In the genomic region with DNA sequence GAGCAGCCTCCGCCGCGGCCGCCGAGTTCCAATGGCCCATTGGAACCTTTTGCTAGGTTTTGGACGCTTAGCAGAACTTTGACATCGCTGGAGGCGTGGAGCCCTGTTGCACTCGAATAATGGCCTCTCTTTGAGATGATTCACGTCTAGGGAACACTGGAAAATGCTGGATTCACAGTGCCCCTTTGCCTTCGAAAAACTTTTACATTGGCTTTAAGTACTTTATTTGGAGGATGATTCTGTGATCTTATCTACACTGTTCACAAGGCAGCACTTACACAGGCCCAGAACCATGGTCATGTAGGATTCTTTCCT, we compare ENCODE assay signal across 8 cellular contexts. TPM values are rescaled to one million over a fixed set of nuclear protein-coding genes. Genes with fewer than 3 reads are reported as not detected.
A peak's percentile ranks its signal among the peaks of the same experiment; 100 is the strongest.
DNase-seq lines count a peak whose midpoint lies in the region; ATAC-seq and TF ChIP-seq lines count a peak whose summit lies in the region.

No MANE protein-coding gene starts in this region.

- H3K27me3 Mint-ChIP-seq in IgD-negative memory B cell, result peaks cover 33% of the 10 kb centered on the region

- CTCF ChIA-PET in AG04450 (lab: Charles Lee), result interaction anchor here (1.0 kb wide), 1 partner anchor 308 kb away, joined by 4 read pairs; no protein-coding TSS in a partner anchor

- DNase-seq in AG04450 (ENCODE audit: low read depth, low spot score) (no peak), ureter (ENCODE audit: low spot score) (no peak), GM13976 (ENCODE audit: low spot score) (no peak)

- peaks cover 0 to 2% (median 0%) of the 10 kb centered on the region in 3 donors for H3K9me3 Mint-ChIP-seq in IgD-negative memory B cell

- H3K36me3 ChIP-seq in ectodermal cell (ENCODE audit: control insufficient read depth, insufficient read depth, low read length) (no peaks in the 10 kb centered on the region), muscle layer of duodenum (ENCODE audit: control insufficient read depth in 1 of 2, insufficient read depth in 2 of 2, low read length in 2 of 2) (no peaks in the 10 kb centered on the region)

- H3K27ac Mint-ChIP-seq in IgD-negative memory B cell, result no peak overlapping the region

- H3K9me3 ChIP-seq in AG04450 (ENCODE audit: control insufficient read depth, insufficient read depth, low read length), result no peaks in the 10 kb centered on the region; the same call in 1 of the 2 replicates
- no peaks in the 10 kb centered on the region for H3K9me3 ChIP-seq in ectodermal cell (ENCODE audit: control insufficient read depth, low read length)
- H3K9me3 ChIP-seq in muscle layer of duodenum (ENCODE audit: control insufficient read depth in 1 of 2, low read length in 2 of 2), result no peaks in the 10 kb centered on the region

- H3K27ac ChIP-seq in AG04450 (ENCODE audit: low read depth, low read length) (peak overlapping the region; percentile 48), ectodermal cell (ENCODE audit: insufficient read depth, low read depth, low read length, poor library complexity, severe bottlenecking) (no peak overlapping the region), muscle layer of duodenum (ENCODE audit: low read length) (peak overlapping the region; percentile 88)

- POLR2A ChIA-PET in AG04450 (lab: Yijun Ruan, JAX), result interaction anchor here (0.6 kb wide), 1 partner anchor 190 kb away, joined by 6 read pairs; no protein-coding TSS in a partner anchor

- H3K4me3 ChIP-seq in AG04450 (ENCODE audit: low read depth, low read length), result peak overlapping the region; percentile 83
- H3K4me3 ChIP-seq in ectodermal cell (ENCODE audit: insufficient read depth, low read depth, low read length), result peak overlapping the region; percentile 53
- H3K4me3 ChIP-seq in muscle layer of duodenum (ENCODE audit: low read depth in 1 of 2, low read length in 2 of 2), result peak overlapping the region; percentile 78 to 89

- peaks cover 7 to 9% (median 7%) of the 10 kb centered on the region in 3 donors for H3K4me1 Mint-ChIP-seq in IgD-negative memory B cell

- H3K4me1 ChIP-seq in ectodermal cell (ENCODE audit: control insufficient read depth, insufficient read depth, low read length), result peaks cover 6% of the 10 kb centered on the region
- peaks cover 6 to 7% of the 10 kb centered on the region in 2 donors for H3K4me1 ChIP-seq in muscle layer of duodenum (ENCODE audit: control insufficient read depth in 1 of 2, insufficient read depth in 2 of 2, low read length in 2 of 2)

- H3K4me3 Mint-ChIP-seq in IgD-negative memory B cell, result peak overlapping the region; percentile 2 to 75 (median 60)

- WGBS in ectodermal cell, 2 experiments, result 2% methylated on average over 11 of the region's 11 CpGs

- ATAC-seq in GM18907 (IDR thresholded peaks at IDR 0.05; ENCODE audit: unreplicated experiment), result no peak
- ATAC-seq in HG02970 (IDR thresholded peaks at IDR 0.05; ENCODE audit: low FRiP score, unreplicated experiment), result no peak

- in situ Hi-C loops in GM13976 (cut with MboI; ENCODE audit: low sequenced_read_pairs, unreplicated experiment), result no loop called here

- no peak for TF ChIP-seq CTCF in AG04450 (IDR thresholded peaks at IDR 0.05; ENCODE audit: low read depth, low read length)
- no peak for TF ChIP-seq CTCF in GM13976 (IDR thresholded peaks at IDR 0.05; ENCODE audit: borderline replicate concordance, control extremely low read depth, extremely low read depth, insufficient read depth, missing control alignments)

- H3K27me3 ChIP-seq in AG04450 (ENCODE audit: control insufficient read depth, insufficient read depth, low read length) (no peaks in the 10 kb centered on the region), ectodermal cell (ENCODE audit: control insufficient read depth, insufficient read depth, low read length, poor library complexity, severe bottlenecking) (peaks cover 67% of the 10 kb centered on the region), muscle layer of duodenum (ENCODE audit: low read depth, low read length) (no peaks in the 10 kb centered on the region)

- no peaks in the 10 kb centered on the region for H3K36me3 Mint-ChIP-seq in IgD-negative memory B cell

RNA-seq across cellular contexts. Expression of a gene that starts 0.5 kb away (rescaled TPM):
- polyA plus RNA-seq in AG04450 (2011; rRNA removed), result 52.0 and 56.0 TPM in 2 replicates
- polyA minus RNA-seq in AG04450 (2011; rRNA and poly(A)+ RNA removed), result 38.4 and 45.8 TPM in 2 replicates
- not detected for polyA plus RNA-seq in IgD-negative memory B cell
- polyA plus RNA-seq in ectodermal cell (2013, experiment 1 of 4), result 0.39 TPM
- polyA plus RNA-seq in ectodermal cell (2013, experiment 2 of 4), result 0.27 TPM
- 0.85 TPM for polyA plus RNA-seq in ectodermal cell (2013, experiment 3 of 4)
- polyA plus RNA-seq in ectodermal cell (2013, experiment 4 of 4), result 1.1 TPM
- 39.2 TPM for total RNA-seq in ureter

RNA-seq across cellular contexts. Expression of a gene that starts 52.0 kb away (rescaled TPM):
- polyA plus RNA-seq in AG04450 (2011; rRNA removed) (2.7 and 3.4 TPM in 2 replicates), IgD-negative memory B cell (not detected)
- polyA minus RNA-seq in AG04450 (2011; rRNA and poly(A)+ RNA removed), result 5.4 and 5.8 TPM in 2 replicates
- polyA plus RNA-seq in ectodermal cell (2013, experiment 1 of 4), result 0.20 TPM
- polyA plus RNA-seq in ectodermal cell (2013, experiment 2 of 4), result 0.16 TPM
- polyA plus RNA-seq in ectodermal cell (2013, experiment 3 of 4), result 0.27 TPM
- 0.61 TPM for polyA plus RNA-seq in ectodermal cell (2013, experiment 4 of 4)
- total RNA-seq in ureter, result 10.6 TPM

Comparison
In these comparisons a context has a peak if more than half of its experiments do, and no peak if none do; other contexts are left out.
1. RNA of a gene that starts 0.5 kb away (polyA plus RNA-seq): 52.0 to 56.0 TPM in AG04450; not detected in IgD-negative memory B cell (single experiment); every median in the first group is over 10 times any median in the second.
2. Peak in every context shown above with its lines, with median percentiles within 50 percentile points of each other: H3K4me3 ChIP-seq.